In the genomic region with DNA sequence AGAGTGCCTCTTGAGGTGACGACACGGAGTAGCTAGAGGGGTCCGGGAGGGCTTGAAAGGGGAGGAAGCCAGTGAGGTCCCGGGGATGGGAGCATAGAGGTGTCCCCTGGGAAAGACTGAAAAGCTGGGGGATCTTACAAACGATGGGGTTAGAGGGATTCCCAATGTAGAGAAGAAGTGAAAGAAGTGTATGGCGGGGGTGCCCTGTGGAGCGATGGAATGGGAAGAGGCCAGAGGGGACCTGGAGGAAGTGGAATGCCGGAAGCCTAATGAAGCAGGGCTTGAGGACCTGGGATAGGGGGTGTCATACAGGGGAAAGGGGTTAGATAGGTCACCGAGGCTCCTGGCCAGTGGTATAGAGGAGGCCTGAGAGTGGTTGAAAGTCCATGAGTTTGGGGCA, we compare ENCODE assay signal across 1 cellular context.
A peak's percentile ranks its signal among the peaks of the same experiment; 100 is the strongest.
TF ChIP-seq lines count a peak whose summit lies in the region.

No MANE protein-coding gene starts in this region.

TF ChIP-seq in H1, 55 proteins besides CTCF, POLR2A, EP300 and RAD21:
- TF ChIP-seq ASH2L (IDR thresholded peaks at IDR 0.05; ENCODE audit: low read length): peak; percentile 8
- TF ChIP-seq, protein P1, sequence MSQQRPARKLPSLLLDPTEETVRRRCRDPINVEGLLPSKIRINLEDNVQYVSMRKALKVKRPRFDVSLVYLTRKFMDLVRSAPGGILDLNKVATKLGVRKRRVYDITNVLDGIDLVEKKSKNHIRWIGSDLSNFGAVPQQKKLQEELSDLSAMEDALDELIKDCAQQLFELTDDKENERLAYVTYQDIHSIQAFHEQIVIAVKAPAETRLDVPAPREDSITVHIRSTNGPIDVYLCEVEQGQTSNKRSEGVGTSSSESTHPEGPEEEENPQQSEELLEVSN (IDR thresholded peaks at IDR 0.05): no peak
